In the genomic region with DNA sequence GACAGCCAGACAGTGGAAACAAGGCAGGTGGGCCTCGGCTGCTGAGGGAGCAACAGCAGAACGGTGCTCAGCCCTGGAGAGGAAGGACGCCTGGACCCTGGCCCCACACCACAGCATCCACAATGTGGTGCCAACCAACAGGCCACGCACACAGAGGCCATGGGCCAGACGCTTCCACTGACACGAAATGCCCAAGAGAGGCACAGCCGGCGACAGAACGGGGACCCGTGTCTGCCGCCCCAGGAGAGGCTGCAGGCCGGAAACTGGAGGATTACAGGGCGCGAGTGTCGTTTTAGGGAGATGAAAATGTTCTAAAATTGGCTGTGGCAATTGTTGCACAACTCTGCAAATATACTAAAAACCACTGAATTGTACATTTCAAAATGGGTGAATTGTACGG, we compare ENCODE assay signal across 15 cellular contexts.
A peak's percentile ranks its signal among the peaks of the same experiment; 100 is the strongest.
DNase-seq lines count a peak whose midpoint lies in the region; ATAC-seq, FAIRE-seq and TF ChIP-seq lines count a peak whose summit lies in the region.
"Had no signal": no experiment of that assay in that cellular context is flagged by ENCODE, and none has a peak within 500 bp of the region (broad histone marks: within the 10 kb centered on the region; RNA-seq: fewer than 3 reads in every experiment).

No MANE protein-coding gene starts in this region.

- H3K4me1 ChIP-seq in astrocyte (ENCODE audit: insufficient read depth, low read length) (peaks cover 55% of the 10 kb centered on the region), upper lobe of right lung (peaks cover 55% of the 10 kb centered on the region)

- no peak overlapping the region for H3K9ac ChIP-seq in astrocyte (ENCODE audit: low read length)

- no peak overlapping the region for H3K4me3 Mint-ChIP-seq in activated naive CD8-positive, alpha-beta T cell
- H3K4me3 Mint-ChIP-seq in activated naive CD8-positive, alpha-beta T cell treated with anti-CD3 and anti-CD28 coated beads, Interleukin-2, amount 50 U/mL, for 24 hours = no peak overlapping the region
- H3K4me3 Mint-ChIP-seq in astrocyte (ENCODE audit: unreplicated experiment) = no peak overlapping the region
- H3K4me3 Mint-ChIP-seq: activated CD8-positive, alpha-beta T cell treated with anti-CD3 and anti-CD28 coated beads for 36 hours; H9 had no signal

- no peaks in the 10 kb centered on the region for H3K27me3 ChIP-seq in astrocyte (ENCODE audit: insufficient read depth, low read length)
- H3K27me3 ChIP-seq in upper lobe of right lung = no peaks in the 10 kb centered on the region
- H3K27me3 ChIP-seq: adrenal gland, ovary had no signal

- no peaks in the 10 kb centered on the region for H3K36me3 ChIP-seq in astrocyte (ENCODE audit: insufficient read depth, low read length)
- H3K36me3 ChIP-seq in upper lobe of right lung = no peaks in the 10 kb centered on the region
- H3K36me3 ChIP-seq: adrenal gland, ovary had no signal

- H3K27ac Mint-ChIP-seq in activated naive CD8-positive, alpha-beta T cell = peak overlapping the region; percentile 54
- H3K27ac Mint-ChIP-seq in activated naive CD8-positive, alpha-beta T cell treated with anti-CD3 and anti-CD28 coated beads, Interleukin-2, amount 50 U/mL, for 24 hours = no peak overlapping the region
- H3K27ac Mint-ChIP-seq in astrocyte (ENCODE audit: unreplicated experiment) = peak overlapping the region; percentile 55

- ATAC-seq in activated naive CD8-positive, alpha-beta T cell treated with anti-CD3 and anti-CD28 coated beads, Interleukin-2, amount 50 U/mL, for 24 hours = no peak
- no peak for ATAC-seq in upper lobe of right lung
- no peak for ATAC-seq in HG03108 (IDR thresholded peaks at IDR 0.05; ENCODE audit: unreplicated experiment)
- ATAC-seq: activated CD8-positive, alpha-beta T cell treated with anti-CD3 and anti-CD28 coated beads for 36 hours had no signal

- no peak overlapping the region for H3K4me3 ChIP-seq in astrocyte (ENCODE audit: insufficient read depth, low read depth, low read length)
- no peak overlapping the region for H3K4me3 ChIP-seq in upper lobe of right lung
- H3K4me3 ChIP-seq: adrenal gland, ovary had no signal

- H3K4me1 Mint-ChIP-seq in activated naive CD8-positive, alpha-beta T cell (ENCODE audit: low read depth) = peaks cover 61% of the 10 kb centered on the region
- peaks cover 73% of the 10 kb centered on the region for H3K4me1 Mint-ChIP-seq in activated naive CD8-positive, alpha-beta T cell treated with anti-CD3 and anti-CD28 coated beads, Interleukin-2, amount 50 U/mL, for 24 hours
- peaks cover 51% of the 10 kb centered on the region for H3K4me1 Mint-ChIP-seq in astrocyte (ENCODE audit: low read depth, unreplicated experiment)

- no peak overlapping the region for H3K4me2 ChIP-seq in astrocyte (ENCODE audit: low read length)

- no peaks in the 10 kb centered on the region for H3K27me3 Mint-ChIP-seq in activated naive CD8-positive, alpha-beta T cell
- H3K27me3 Mint-ChIP-seq in activated naive CD8-positive, alpha-beta T cell treated with anti-CD3 and anti-CD28 coated beads, Interleukin-2, amount 50 U/mL, for 24 hours = no peaks in the 10 kb centered on the region
- no peaks in the 10 kb centered on the region for H3K27me3 Mint-ChIP-seq in astrocyte (ENCODE audit: low read depth, unreplicated experiment)
- H3K27me3 Mint-ChIP-seq: activated CD8-positive, alpha-beta T cell treated with anti-CD3 and anti-CD28 coated beads for 36 hours had no signal

- peaks cover 84% of the 10 kb centered on the region for H3K79me2 ChIP-seq in astrocyte (ENCODE audit: insufficient read depth, low read length)

- no peak overlapping the region for H2AFZ ChIP-seq in astrocyte (ENCODE audit: low read depth, low read length)

- DNase-seq in activated naive CD8-positive, alpha-beta T cell treated with anti-CD3 and anti-CD28 coated beads, Interleukin-2, amount 50 U/mL, for 24 hours = no peak
- DNase-seq in astrocyte (ENCODE audit: low read depth) (no peak), myocyte (ENCODE audit: low read depth) (peak; percentile 22), upper lobe of right lung (no peak), NCI-H2171 (lab: John Stamatoyannopoulos, UW) (no peak)
- DNase-seq in activated CD4-positive, alpha-beta T cell treated with anti-CD3 and anti-CD28 coated beads for 48 hours = no peak
- DNase-seq: activated CD8-positive, alpha-beta T cell treated with anti-CD3 and anti-CD28 coated beads for 36 hours; H9; NCI-H446; ovary; SW 1271 had no signal

- TF ChIP-seq CTCF in astrocyte (IDR thresholded peaks at IDR 0.05; ENCODE audit: insufficient read depth, low read depth, low read length) = no peak
- no peak for TF ChIP-seq CTCF in upper lobe of right lung (IDR thresholded peaks at IDR 0.05)

- intact Hi-C loops in upper lobe of right lung (cut with DNase I) = no loop called here

- no peaks in the 10 kb centered on the region for H3K36me3 Mint-ChIP-seq in activated naive CD8-positive, alpha-beta T cell
- peaks cover 4% of the 10 kb centered on the region for H3K36me3 Mint-ChIP-seq in activated naive CD8-positive, alpha-beta T cell treated with anti-CD3 and anti-CD28 coated beads, Interleukin-2, amount 50 U/mL, for 24 hours (ENCODE audit: low read depth)
- H3K36me3 Mint-ChIP-seq in astrocyte (ENCODE audit: low read depth, unreplicated experiment) = peaks cover 4% of the 10 kb centered on the region

- H3K9me3 ChIP-seq in astrocyte (ENCODE audit: insufficient read depth, low read depth, low read length) = no peaks in the 10 kb centered on the region
- no peaks in the 10 kb centered on the region for H3K9me3 ChIP-seq in upper lobe of right lung
- H3K9me3 ChIP-seq: adrenal gland, ovary had no signal

- H4K20me1 ChIP-seq in astrocyte (ENCODE audit: insufficient read depth, low read length) = peaks cover 37% of the 10 kb centered on the region

- no peaks in the 10 kb centered on the region for H3K9me3 Mint-ChIP-seq in activated naive CD8-positive, alpha-beta T cell (ENCODE audit: low read depth)
- H3K9me3 Mint-ChIP-seq in activated naive CD8-positive, alpha-beta T cell treated with anti-CD3 and anti-CD28 coated beads, Interleukin-2, amount 50 U/mL, for 24 hours = no peaks in the 10 kb centered on the region
- H3K9me3 Mint-ChIP-seq in astrocyte (ENCODE audit: unreplicated experiment) = no peaks in the 10 kb centered on the region
- H3K9me3 Mint-ChIP-seq: activated CD8-positive, alpha-beta T cell treated with anti-CD3 and anti-CD28 coated beads for 36 hours; H9 had no signal

- no peak for FAIRE-seq in astrocyte (lab: Jason Lieb, UNC)
- FAIRE-seq: keratinocyte had no signal

- H3K27ac ChIP-seq in astrocyte (ENCODE audit: low read depth, low read length) (no peak overlapping the region), upper lobe of right lung (peak overlapping the region; percentile 92)
